In the genomic region with DNA sequence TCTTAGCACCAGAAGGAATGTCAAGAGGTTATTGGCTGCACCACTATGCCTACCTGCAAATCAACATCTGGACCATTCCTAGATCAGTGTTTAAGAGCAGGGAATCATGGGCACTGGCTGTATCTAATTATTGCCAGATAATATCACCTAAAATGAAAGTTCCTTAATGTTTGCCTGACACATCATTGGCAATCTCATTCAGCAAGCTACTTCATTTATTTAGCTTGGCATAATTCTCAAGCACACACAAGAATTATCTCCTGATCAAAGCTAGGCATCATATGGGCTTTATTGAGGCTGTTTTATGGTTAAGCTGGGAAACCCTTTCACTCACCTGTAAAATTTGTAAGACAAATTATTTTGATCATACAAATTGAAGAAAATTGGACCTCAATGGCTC, we compare ENCODE assay signal across 13 cellular contexts.
DNase-seq lines count a peak whose midpoint lies in the region; ATAC-seq and TF ChIP-seq lines count a peak whose summit lies in the region.
"Had no signal": no experiment of that assay in that cellular context is flagged by ENCODE, and none has a peak within 500 bp of the region (broad histone marks: within the 10 kb centered on the region; RNA-seq: fewer than 3 reads in every experiment).

No MANE protein-coding gene starts in this region.

- no peak overlapping the region for H3K4me3 Mint-ChIP-seq in MCF 10A (ENCODE audit: unreplicated experiment)
- H3K4me3 Mint-ChIP-seq: CD4-positive, CD25-positive, alpha-beta regulatory T cell; CD8-positive, alpha-beta memory T cell; H9 had no signal

- in situ Hi-C loops in mammary epithelial cell (cut with MboI; ENCODE audit: low sequenced_read_pairs in 2 of 2), result no loop called here

- TF ChIP-seq RAD21 in SK-N-SH (IDR thresholded peaks at IDR 0.05; ENCODE audit: low read length), result no peak

- POLR2A ChIA-PET in MCF 10A (lab: Yijun Ruan, JAX) (interaction anchor here (1.0 to 1.2 kb wide), 2 partner anchors 25 to 26 kb away, joined by 3 to 5 read pairs; no protein-coding TSS in a partner anchor), SK-N-SH (lab: Yijun Ruan, JAX) (no interaction called here)

- dilution Hi-C loops in mammary epithelial cell (cut with HindIII; ENCODE audit: low sequenced_read_pairs), result no loop called here

- no peak overlapping the region for H3K27ac Mint-ChIP-seq in MCF 10A (ENCODE audit: low read depth, unreplicated experiment)
- H3K27ac Mint-ChIP-seq: CD4-positive, CD25-positive, alpha-beta regulatory T cell; CD8-positive, alpha-beta memory T cell; H9 had no signal

- no peak overlapping the region for H3K4me3 ChIP-seq in mammary epithelial cell (replicated peaks in 1 of 3; ENCODE audit: insufficient read depth in 1 of 3, low read depth in 2 of 3, low read length in 3 of 3)
- H3K4me3 ChIP-seq in SK-N-SH (ENCODE audit: low read depth in 2 of 2, low read length in 1 of 2), result no peak overlapping the region

- intact Hi-C loops in mammary epithelial cell (cut with micrococcal nuclease), result no loop called here
- intact Hi-C loops in MCF 10A (cut with micrococcal nuclease), result no loop called here

- H3K27me3 Mint-ChIP-seq in MCF 10A (ENCODE audit: insufficient read depth, unreplicated experiment), result no peaks in the 10 kb centered on the region
- H3K27me3 Mint-ChIP-seq: CD4-positive, CD25-positive, alpha-beta regulatory T cell; CD8-positive, alpha-beta memory T cell had no signal

- ATAC-seq in foreskin keratinocyte (no peak), HG02981 (IDR thresholded peaks at IDR 0.05; ENCODE audit: unreplicated experiment) (no peak)

- H3K9me2 ChIP-seq in SK-N-SH, result no peaks in the 10 kb centered on the region

- DNase-seq in mammary epithelial cell, result no peak
- DNase-seq in MCF 10A (ENCODE audit: unreplicated experiment), result no peak
- DNase-seq in SK-N-SH, result no peak
- no peak for DNase-seq in foreskin keratinocyte
- no peak for DNase-seq in dedifferentiated amniotic fluid mesenchymal stem cell (ENCODE audit: extremely low spot score)
- DNase-seq: ACHN; BE2C; C1 segment of cervical spinal cord; CD4-positive, CD25-positive, alpha-beta regulatory T cell; CD8-positive, alpha-beta memory T cell; COR-L47; H9 had no signal

- H3K79me2 ChIP-seq in mammary epithelial cell (ENCODE audit: insufficient read depth, low read length), result no peaks in the 10 kb centered on the region
- no peaks in the 10 kb centered on the region for H3K79me2 ChIP-seq in SK-N-SH (ENCODE audit: insufficient read depth)

- H2AFZ ChIP-seq in mammary epithelial cell (ENCODE audit: low read depth, low read length) (no peak overlapping the region), SK-N-SH (ENCODE audit: low read depth) (no peak overlapping the region)

- no TSS peak for BruUV-seq in mammary epithelial cell (replicated peaks; lab: Mats Ljungman, UMichigan)
- BruUV-seq in MCF 10A (replicated peaks; lab: Mats Ljungman, UMichigan), result no TSS peak

- H3K9me3 ChIP-seq in mammary epithelial cell (replicated peaks; ENCODE audit: insufficient read depth, low read length) (peaks cover 2% of the 10 kb centered on the region), SK-N-SH (no peaks in the 10 kb centered on the region)
- H3K9me3 ChIP-seq: BE2C had no signal

- TF ChIP-seq EP300 in SK-N-SH (IDR thresholded peaks at IDR 0.05; ENCODE audit: borderline replicate concordance in 1 of 2, low read depth in 1 of 2, low read length in 1 of 2), result 0 out of 4 replicates have a peak, but pooled peaks of 1 of the 2 experiments have one; percentile 13

- H3K9me3 Mint-ChIP-seq in MCF 10A (ENCODE audit: unreplicated experiment), result no peaks in the 10 kb centered on the region

- peak overlapping the region; percentile 38 for H3K27ac ChIP-seq in mammary epithelial cell (ENCODE audit: insufficient read depth, low read depth, low read length)
- H3K27ac ChIP-seq in SK-N-SH (ENCODE audit: low read depth in 2 of 2, low read length in 1 of 2), result no peak overlapping the region
- peak overlapping the region; percentile 67 for H3K27ac ChIP-seq in foreskin keratinocyte

- H3K4me1 ChIP-seq in mammary epithelial cell (ENCODE audit: insufficient read depth, low read length), result peaks cover 43% of the 10 kb centered on the region
- no peaks in the 10 kb centered on the region; a peak in 1 of 4 replicates for H3K4me1 ChIP-seq in SK-N-SH (ENCODE audit: control insufficient read depth in 1 of 2, insufficient read depth in 2 of 2, low read depth in 1 of 2, low read length in 1 of 2)
- peaks cover 43% of the 10 kb centered on the region for H3K4me1 ChIP-seq in foreskin keratinocyte
- H3K4me1 ChIP-seq: BE2C had no signal

- H3K36me3 ChIP-seq in mammary epithelial cell (ENCODE audit: insufficient read depth, low read length) (no peaks in the 10 kb centered on the region), SK-N-SH (replicated peaks in 1 of 2; ENCODE audit: control insufficient read depth in 1 of 2, insufficient read depth in 2 of 2, low read length in 1 of 2) (no peaks in the 10 kb centered on the region)
- H3K36me3 ChIP-seq: BE2C had no signal

- no peaks in the 10 kb centered on the region for H4K20me1 ChIP-seq in mammary epithelial cell (ENCODE audit: insufficient read depth, low read length)
- no peaks in the 10 kb centered on the region for H4K20me1 ChIP-seq in SK-N-SH (ENCODE audit: insufficient read depth)

- no peak overlapping the region for H3K4me2 ChIP-seq in mammary epithelial cell (ENCODE audit: insufficient read depth, low read depth, low read length)
- H3K4me2 ChIP-seq in SK-N-SH, result no peak overlapping the region

- CTCF ChIA-PET in mammary epithelial cell (lab: Charles Lee; ENCODE audit: low non-redundant PET), result interaction anchor here (0.6 kb wide), 1 partner anchor 118 kb away, joined by 3 read pairs; no protein-coding TSS in a partner anchor
- CTCF ChIA-PET in MCF 10A (lab: Yijun Ruan, JAX), result no interaction called here
- CTCF ChIA-PET in SK-N-SH (lab: Yijun Ruan, JAX), result no interaction called here

- H3K36me3 Mint-ChIP-seq in MCF 10A (ENCODE audit: insufficient read depth, unreplicated experiment), result no peaks in the 10 kb centered on the region
- H3K36me3 Mint-ChIP-seq: CD4-positive, CD25-positive, alpha-beta regulatory T cell; CD8-positive, alpha-beta memory T cell had no signal

- H3K4me1 Mint-ChIP-seq in MCF 10A (ENCODE audit: insufficient read depth, unreplicated experiment), result peaks cover 21% of the 10 kb centered on the region
- H3K4me1 Mint-ChIP-seq: CD4-positive, CD25-positive, alpha-beta regulatory T cell; CD8-positive, alpha-beta memory T cell had no signal

- no peak overlapping the region for H3K9ac ChIP-seq in mammary epithelial cell (ENCODE audit: insufficient read depth, low read length)
- no peak overlapping the region for H3K9ac ChIP-seq in SK-N-SH

- H3K27me3 ChIP-seq in mammary epithelial cell (ENCODE audit: insufficient read depth, low read length) (no peaks in the 10 kb centered on the region), SK-N-SH (ENCODE audit: insufficient read depth) (no peaks in the 10 kb centered on the region), foreskin keratinocyte (no peaks in the 10 kb centered on the region)
- H3K27me3 ChIP-seq: BE2C had no signal

- TF ChIP-seq CTCF in mammary epithelial cell (conservative IDR thresholded peaks at IDR 0.05 in 1 of 2, IDR thresholded peaks at IDR 0.05 in 1 of 2; ENCODE audit: extremely low read depth in 1 of 2, insufficient read depth in 1 of 2, low read depth in 1 of 2, low read length in 2 of 2) (no peak), MCF 10A (IDR thresholded peaks at IDR 0.05; ENCODE audit: unreplicated experiment) (no peak), SK-N-SH (IDR thresholded peaks at IDR 0.05) (no peak), foreskin keratinocyte (conservative IDR thresholded peaks at IDR 0.05) (no peak)

- H3F3A ChIP-seq in SK-N-SH (replicated peaks; ENCODE audit: insufficient read depth), result peaks cover 6% of the 10 kb centered on the region

TF ChIP-seq in SK-N-SH, 30 proteins besides CTCF, POLR2A, EP300 and RAD21:
- TF ChIP-seq GATA2 (CRISPR knock-in tag; IDR thresholded peaks at IDR 0.05) (peak; percentile 59), RFX5 (IDR thresholded peaks at IDR 0.05; ENCODE audit: low read length) (no peak), SIN3A (IDR thresholded peaks at IDR 0.05; ENCODE audit: borderline replicate concordance, low read depth, low read length) (no peak)

Comparison
In these comparisons a context has a peak if more than half of its experiments do, and no peak if none do; other contexts are left out.
1. H3K27ac ChIP-seq: peak in mammary epithelial cell (single experiment) and foreskin keratinocyte (single experiment); none in SK-N-SH (0 of 2).